In the genomic region with DNA sequence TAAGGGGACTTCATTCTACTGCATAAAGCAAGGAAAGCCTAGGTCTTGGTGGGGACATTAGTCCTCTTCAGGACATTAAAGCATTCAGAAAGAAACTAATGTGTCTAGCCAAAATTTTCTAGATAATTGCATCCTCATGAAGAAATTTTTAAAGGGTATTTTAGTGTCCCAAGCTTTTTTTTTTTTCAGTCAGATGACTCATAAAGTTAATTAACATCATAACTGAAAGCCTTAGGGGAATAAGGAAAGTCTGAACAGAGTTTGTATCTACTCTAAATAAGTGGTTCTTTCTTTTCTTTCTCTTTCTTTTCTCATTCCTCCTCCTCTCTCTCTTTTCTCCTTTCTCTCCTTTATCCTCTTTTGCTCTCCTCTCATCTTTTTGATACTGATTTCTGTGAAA, we compare ENCODE assay signal across 19 cellular contexts.
DNase-seq lines count a peak whose midpoint lies in the region; ATAC-seq and TF ChIP-seq lines count a peak whose summit lies in the region.
"Had no signal": no experiment of that assay in that cellular context is flagged by ENCODE, and none has a peak within 500 bp of the region (broad histone marks: within the 10 kb centered on the region; RNA-seq: fewer than 3 reads in every experiment).

No MANE protein-coding gene starts in this region.

- H3K4me1 ChIP-seq in breast epithelium, result no peaks in the 10 kb centered on the region

- H3K27ac Mint-ChIP-seq in MCF 10A (ENCODE audit: low read depth, unreplicated experiment), result peak overlapping the region; percentile 79
- H3K27ac Mint-ChIP-seq in activated T-helper 1 cell treated with anti-CD3 and anti-CD28 coated beads, Interleukin-12 subunit alpha, Interleukin-12 subunit beta, Interleukin-2, Interleukin-4 antibody, amounts not matched to agents 30 ng/mL and 10 ng/mL and 1 ng/mL, durations not matched to agents 14 hours and 24 hours and 36 hours, result no peak overlapping the region
- H3K27ac Mint-ChIP-seq: CD4-positive, CD25-positive, alpha-beta regulatory T cell had no signal

- H3K4me3 ChIP-seq in breast epithelium (no peak overlapping the region), SK-N-MC (peak overlapping the region; percentile 38; the same call in 1 of the 2 replicates)
- H3K4me3 ChIP-seq: HAP-1 had no signal

- no peak for ATAC-seq in GM21737 (IDR thresholded peaks at IDR 0.05; ENCODE audit: unreplicated experiment)
- ATAC-seq: Right ventricle myocardium inferior had no signal

- TF ChIP-seq POLR2A in breast epithelium (IDR thresholded peaks at IDR 0.05), result no peak

- intact Hi-C loops in MCF 10A (cut with micrococcal nuclease), result no loop called here
- intact Hi-C loops in breast epithelium (cut with DNase I; ENCODE audit: low total_unique reads), result no loop called here
- intact Hi-C loops in activated T-helper 1 cell treated with anti-CD3 and anti-CD28 coated beads, Interleukin-12 subunit alpha, Interleukin-12 subunit beta, Interleukin-2, Interleukin-4 antibody, amounts not matched to agents 30 ng/mL and 10 ng/mL and 1 ng/mL, durations not matched to agents 14 hours and 24 hours and 36 hours (cut with micrococcal nuclease), result no loop called here

- H3K27ac ChIP-seq in breast epithelium (no peak overlapping the region), SK-N-MC (peak overlapping the region; percentile 71)

- H3K9me3 ChIP-seq in breast epithelium, result no peaks in the 10 kb centered on the region
- H3K9me3 ChIP-seq in SK-N-MC (ENCODE audit: low read depth, low read length), result no peaks in the 10 kb centered on the region
- H3K9me3 ChIP-seq: HAP-1 had no signal

- no peak overlapping the region for H3K4me3 Mint-ChIP-seq in MCF 10A (ENCODE audit: unreplicated experiment)
- no peak overlapping the region for H3K4me3 Mint-ChIP-seq in activated T-helper 1 cell treated with anti-CD3 and anti-CD28 coated beads, Interleukin-12 subunit alpha, Interleukin-12 subunit beta, Interleukin-2, Interleukin-4 antibody, amounts not matched to agents 30 ng/mL and 10 ng/mL and 1 ng/mL, durations not matched to agents 14 hours and 24 hours and 36 hours
- H3K4me3 Mint-ChIP-seq: CD4-positive, CD25-positive, alpha-beta regulatory T cell had no signal

- CTCF ChIA-PET in MCF 10A (lab: Yijun Ruan, JAX), result no interaction called here

- DNase-seq in MCF 10A (ENCODE audit: unreplicated experiment) (no peak), breast epithelium (ENCODE audit: low spot score in 2 of 2) (no peak), SK-N-MC (ENCODE audit: low read depth, low spot score) (no peak), fibroblast of gingiva (ENCODE audit: low read depth) (peak; percentile 32)
- DNase-seq in activated naive CD4-positive, alpha-beta T cell (lab: John Stamatoyannopoulos, UW), result no peak
- DNase-seq in activated T-helper 1 cell treated with anti-CD3 and anti-CD28 coated beads, Interleukin-12 subunit alpha, Interleukin-12 subunit beta, Interleukin-2, Interleukin-4 antibody, amounts not matched to agents 30 ng/mL and 10 ng/mL and 1 ng/mL, durations not matched to agents 14 hours and 24 hours and 36 hours (ENCODE audit: low spot score), result no peak
- no peak for DNase-seq in activated CD8-positive, alpha-beta memory T cell treated with anti-CD3 and anti-CD28 coated beads for 24 hours
- DNase-seq: 8988T; AML-193; CD4-positive, CD25-positive, alpha-beta regulatory T cell; DMS79; Kasumi-1; NCI-H1417 treated with DMSO at 0.1 percent for 48 hours; NCI-H2029; NCI-H2171 treated with DMSO at 0.1 percent for 48 hours; NCI-H774 had no signal

- H3K9ac ChIP-seq in SK-N-MC (ENCODE audit: insufficient read length), result peak overlapping the region; percentile 13

- BruUV-seq in MCF 10A (replicated peaks; lab: Mats Ljungman, UMichigan), result no TSS peak

- H3K36me3 ChIP-seq in breast epithelium (no peaks in the 10 kb centered on the region), SK-N-MC (ENCODE audit: insufficient read depth, low read length) (no peaks in the 10 kb centered on the region)
- H3K36me3 ChIP-seq: HAP-1 had no signal

- H3K36me3 Mint-ChIP-seq in MCF 10A (ENCODE audit: insufficient read depth, unreplicated experiment), result no peaks in the 10 kb centered on the region
- no peaks in the 10 kb centered on the region for H3K36me3 Mint-ChIP-seq in activated T-helper 1 cell treated with anti-CD3 and anti-CD28 coated beads, Interleukin-12 subunit alpha, Interleukin-12 subunit beta, Interleukin-2, Interleukin-4 antibody, amounts not matched to agents 30 ng/mL and 10 ng/mL and 1 ng/mL, durations not matched to agents 14 hours and 24 hours and 36 hours (ENCODE audit: low read depth)
- H3K36me3 Mint-ChIP-seq: CD4-positive, CD25-positive, alpha-beta regulatory T cell had no signal

- no peaks in the 10 kb centered on the region for H3K9me3 Mint-ChIP-seq in MCF 10A (ENCODE audit: unreplicated experiment)
- no peaks in the 10 kb centered on the region for H3K9me3 Mint-ChIP-seq in activated T-helper 1 cell treated with anti-CD3 and anti-CD28 coated beads, Interleukin-12 subunit alpha, Interleukin-12 subunit beta, Interleukin-2, Interleukin-4 antibody, amounts not matched to agents 30 ng/mL and 10 ng/mL and 1 ng/mL, durations not matched to agents 14 hours and 24 hours and 36 hours
- H3K9me3 Mint-ChIP-seq: CD4-positive, CD25-positive, alpha-beta regulatory T cell had no signal

- POLR2A ChIA-PET in MCF 10A (lab: Yijun Ruan, JAX), result interaction anchor here (0.8 to 1.2 kb wide), 2 partner anchors 11 to 20 kb away, joined by 3 to 4 read pairs; no protein-coding TSS in a partner anchor

- no peaks in the 10 kb centered on the region for H3K27me3 ChIP-seq in breast epithelium

- no peaks in the 10 kb centered on the region for H3K27me3 Mint-ChIP-seq in MCF 10A (ENCODE audit: insufficient read depth, unreplicated experiment)
- no peaks in the 10 kb centered on the region for H3K27me3 Mint-ChIP-seq in activated T-helper 1 cell treated with anti-CD3 and anti-CD28 coated beads, Interleukin-12 subunit alpha, Interleukin-12 subunit beta, Interleukin-2, Interleukin-4 antibody, amounts not matched to agents 30 ng/mL and 10 ng/mL and 1 ng/mL, durations not matched to agents 14 hours and 24 hours and 36 hours (ENCODE audit: insufficient read depth)
- H3K27me3 Mint-ChIP-seq: CD4-positive, CD25-positive, alpha-beta regulatory T cell had no signal

- no peak for TF ChIP-seq CTCF in MCF 10A (IDR thresholded peaks at IDR 0.05; ENCODE audit: unreplicated experiment)
- TF ChIP-seq CTCF in breast epithelium (IDR thresholded peaks at IDR 0.05), result no peak

- peaks cover 6% of the 10 kb centered on the region for H3K4me1 Mint-ChIP-seq in MCF 10A (ENCODE audit: insufficient read depth, unreplicated experiment)
- no peaks in the 10 kb centered on the region for H3K4me1 Mint-ChIP-seq in activated T-helper 1 cell treated with anti-CD3 and anti-CD28 coated beads, Interleukin-12 subunit alpha, Interleukin-12 subunit beta, Interleukin-2, Interleukin-4 antibody, amounts not matched to agents 30 ng/mL and 10 ng/mL and 1 ng/mL, durations not matched to agents 14 hours and 24 hours and 36 hours (ENCODE audit: low read depth)
- H3K4me1 Mint-ChIP-seq: CD4-positive, CD25-positive, alpha-beta regulatory T cell had no signal
